ENCODE assay signal across 2 cellular contexts in the genomic region with DNA sequence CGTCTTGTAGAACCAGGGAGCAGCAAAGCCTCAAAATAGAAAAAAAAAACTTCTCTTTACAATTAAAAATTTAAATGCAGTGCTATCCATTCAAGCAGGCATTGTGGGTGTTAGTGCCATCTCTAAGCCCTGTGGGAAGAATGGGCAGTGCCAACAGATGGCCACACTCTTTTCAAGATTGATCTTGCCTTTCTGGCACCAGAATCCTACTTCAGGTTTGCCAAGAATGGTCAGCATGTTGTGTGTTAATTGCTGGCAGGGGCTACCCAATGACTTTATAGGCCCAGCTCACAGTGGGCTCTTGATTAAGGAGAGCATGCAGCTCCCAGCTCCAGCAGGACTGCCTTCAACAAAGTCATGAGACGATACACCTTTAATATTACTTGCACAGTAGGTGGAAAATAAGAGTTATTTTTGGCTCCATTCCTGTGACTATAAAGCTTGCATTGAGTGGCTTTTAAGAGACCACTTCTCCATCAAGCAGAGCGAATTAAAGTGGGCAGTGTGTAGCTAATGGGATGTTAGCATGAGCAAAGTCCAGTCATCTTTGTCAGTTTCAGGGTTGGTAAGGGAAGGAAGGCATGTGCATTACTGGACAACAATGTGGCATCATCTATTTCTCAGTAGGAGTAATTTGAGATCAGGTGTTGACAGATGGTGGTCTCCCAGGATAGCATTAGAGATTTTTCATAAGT.
A peak's percentile ranks its signal among the peaks of the same experiment; 100 is the strongest.
TF ChIP-seq lines count a peak whose summit lies in the region.

No MANE protein-coding gene starts in this region.

TF ChIP-seq in HEK293, 187 proteins besides CTCF, POLR2A, EP300 and RAD21 (continued from another document):
- TF ChIP-seq, protein P1, sequence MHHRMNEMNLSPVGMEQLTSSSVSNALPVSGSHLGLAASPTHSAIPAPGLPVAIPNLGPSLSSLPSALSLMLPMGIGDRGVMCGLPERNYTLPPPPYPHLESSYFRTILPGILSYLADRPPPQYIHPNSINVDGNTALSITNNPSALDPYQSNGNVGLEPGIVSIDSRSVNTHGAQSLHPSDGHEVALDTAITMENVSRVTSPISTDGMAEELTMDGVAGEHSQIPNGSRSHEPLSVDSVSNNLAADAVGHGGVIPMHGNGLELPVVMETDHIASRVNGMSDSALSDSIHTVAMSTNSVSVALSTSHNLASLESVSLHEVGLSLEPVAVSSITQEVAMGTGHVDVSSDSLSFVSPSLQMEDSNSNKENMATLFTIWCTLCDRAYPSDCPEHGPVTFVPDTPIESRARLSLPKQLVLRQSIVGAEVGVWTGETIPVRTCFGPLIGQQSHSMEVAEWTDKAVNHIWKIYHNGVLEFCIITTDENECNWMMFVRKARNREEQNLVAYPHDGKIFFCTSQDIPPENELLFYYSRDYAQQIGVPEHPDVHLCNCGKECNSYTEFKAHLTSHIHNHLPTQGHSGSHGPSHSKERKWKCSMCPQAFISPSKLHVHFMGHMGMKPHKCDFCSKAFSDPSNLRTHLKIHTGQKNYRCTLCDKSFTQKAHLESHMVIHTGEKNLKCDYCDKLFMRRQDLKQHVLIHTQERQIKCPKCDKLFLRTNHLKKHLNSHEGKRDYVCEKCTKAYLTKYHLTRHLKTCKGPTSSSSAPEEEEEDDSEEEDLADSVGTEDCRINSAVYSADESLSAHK (tag by site-specific recombination; IDR thresholded peaks at IDR 0.05): peak; percentile 50; the same call in 1 of the 2 replicates
- no peak for TF ChIP-seq ZNF580 (tag by site-specific recombination; IDR thresholded peaks at IDR 0.05)
- TF ChIP-seq ZNF174 (tag by site-specific recombination; IDR thresholded peaks at IDR 0.05): no peak
- TF ChIP-seq ZNF292 (tag by site-specific recombination; IDR thresholded peaks at IDR 0.05; ENCODE audit: borderline replicate concordance, low read depth): no peak
- no peak for TF ChIP-seq ZNF501 (tag by site-specific recombination; IDR thresholded peaks at IDR 0.05)
- TF ChIP-seq SCRT2 (tag by site-specific recombination; IDR thresholded peaks at IDR 0.05): no peak
- no peak for TF ChIP-seq BCL11B (tag by site-specific recombination; IDR thresholded peaks at IDR 0.05; ENCODE audit: low read depth)
- TF ChIP-seq GLI2 (tag by site-specific recombination; IDR thresholded peaks at IDR 0.05; ENCODE audit: borderline replicate concordance, low read depth): no peak
- 0 out of 2 replicates have a peak, but pooled peaks have one; percentile 31 for TF ChIP-seq ZIC2 (tag by site-specific recombination; IDR thresholded peaks at IDR 0.05)

TF ChIP-seq in GM12878, 131 proteins besides CTCF, POLR2A, EP300 and RAD21 (continued from another document):
- TF ChIP-seq, protein P2, sequence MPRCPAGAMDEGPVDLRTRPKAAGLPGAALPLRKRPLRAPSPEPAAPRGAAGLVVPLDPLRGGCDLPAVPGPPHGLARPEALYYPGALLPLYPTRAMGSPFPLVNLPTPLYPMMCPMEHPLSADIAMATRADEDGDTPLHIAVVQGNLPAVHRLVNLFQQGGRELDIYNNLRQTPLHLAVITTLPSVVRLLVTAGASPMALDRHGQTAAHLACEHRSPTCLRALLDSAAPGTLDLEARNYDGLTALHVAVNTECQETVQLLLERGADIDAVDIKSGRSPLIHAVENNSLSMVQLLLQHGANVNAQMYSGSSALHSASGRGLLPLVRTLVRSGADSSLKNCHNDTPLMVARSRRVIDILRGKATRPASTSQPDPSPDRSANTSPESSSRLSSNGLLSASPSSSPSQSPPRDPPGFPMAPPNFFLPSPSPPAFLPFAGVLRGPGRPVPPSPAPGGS (IDR thresholded peaks at IDR 0.05; ENCODE audit: borderline replicate concordance, insufficient read depth, low read depth, low read length, poor library complexity, severe bottlenecking): peak; percentile 48
